8 cellular contexts compared by ENCODE assay signal in the genomic region with DNA sequence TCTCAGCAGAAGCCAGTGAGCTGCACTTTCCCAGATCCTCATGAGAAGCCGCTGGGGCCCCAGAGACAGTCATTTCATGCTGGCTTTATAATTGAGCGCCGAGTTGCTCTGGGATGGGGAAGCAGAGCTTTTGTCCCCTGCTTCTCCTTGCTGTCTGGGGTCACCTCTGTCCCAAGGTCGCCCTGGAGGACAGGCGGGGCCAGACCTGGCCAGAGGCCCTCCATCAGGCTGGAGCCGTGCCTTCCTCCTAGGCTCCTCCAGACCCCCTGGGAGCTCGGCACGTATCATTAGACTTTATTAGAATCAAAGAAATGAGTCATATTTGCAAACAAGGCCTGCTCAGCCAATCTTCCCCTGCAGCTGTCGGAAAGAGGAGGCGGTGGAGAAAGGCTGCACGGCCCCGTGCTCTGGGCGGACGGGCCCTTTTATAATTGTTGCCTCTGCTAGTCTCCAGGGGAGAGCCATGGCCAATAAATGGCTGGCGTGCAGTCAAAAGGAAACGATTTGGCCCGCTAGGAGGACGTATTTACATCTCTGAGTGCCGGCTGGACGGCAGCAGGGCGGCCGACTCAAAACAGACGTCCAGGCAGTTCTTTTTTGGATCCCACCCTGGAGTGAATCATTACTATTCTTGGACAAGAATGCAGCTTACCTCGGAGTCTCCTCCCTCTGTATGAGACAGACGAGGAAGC. TPM values are rescaled to one million over a fixed set of nuclear protein-coding genes. Genes with fewer than 3 reads are reported as not detected.
DNase-seq lines count a peak whose midpoint lies in the region; ATAC-seq and TF ChIP-seq lines count a peak whose summit lies in the region.

No MANE protein-coding gene starts in this region.

- H3K4me3 ChIP-seq in GM23248 (peak overlapping the region; percentile 46), SJCRH30 (peak overlapping the region; percentile 33)

- H3K9me2 ChIP-seq in GM23248 (ENCODE audit: insufficient read depth), result no peaks in the 10 kb centered on the region

- H4K20me1 ChIP-seq in GM23248 (ENCODE audit: insufficient read depth), result no peaks in the 10 kb centered on the region

- H3K9ac ChIP-seq in GM23248, result peak overlapping the region; percentile 82

- peaks cover 14% of the 10 kb centered on the region; the same call in 1 of the 2 replicates for H3F3A ChIP-seq in GM23248 (ENCODE audit: insufficient read depth)

- peaks cover 18% of the 10 kb centered on the region for H3K4me1 ChIP-seq in GM23248 (ENCODE audit: insufficient read depth)
- peaks cover 20% of the 10 kb centered on the region for H3K4me1 ChIP-seq in SJCRH30

- H3K9me3 ChIP-seq in GM23248 (ENCODE audit: low read depth) (no peaks in the 10 kb centered on the region), SJCRH30 (replicated peaks) (no peaks in the 10 kb centered on the region)

- H3K27ac ChIP-seq in GM23248 (peak overlapping the region; percentile 98), SJCRH30 (peak overlapping the region; percentile 95)

- no peaks in the 10 kb centered on the region for H3K79me2 ChIP-seq in GM23248 (ENCODE audit: insufficient read depth)

- ATAC-seq in GM18511 (IDR thresholded peaks at IDR 0.05; ENCODE audit: unreplicated experiment) (no peak), GM19324 (IDR thresholded peaks at IDR 0.05; ENCODE audit: low FRiP score, unreplicated experiment) (no peak)

- H2AFZ ChIP-seq in GM23248, result 0 out of 2 replicates have a peak overlapping the region, but pooled peaks have one; percentile 19

- H3K27me3 ChIP-seq in GM23248 (replicated peaks; ENCODE audit: insufficient read depth), result no peaks in the 10 kb centered on the region
- H3K27me3 ChIP-seq in SJCRH30, result no peaks in the 10 kb centered on the region

- H3K36me3 ChIP-seq in GM23248 (ENCODE audit: low read depth) (peaks cover 3% of the 10 kb centered on the region; the same call in 1 of the 2 replicates), SJCRH30 (peaks cover 10% of the 10 kb centered on the region)

- in situ Hi-C loops in GM23248 (cut with MboI), result no loop called here
- in situ Hi-C loops in GM13977 (cut with MboI; ENCODE audit: low pct_unique_long_range_greater_than_20kb, low sequenced_read_pairs, unreplicated experiment), result no loop called here

- DNase-seq in GM23248, result peak; percentile 96
- peak; percentile 92 to 93 for DNase-seq in SJCRH30
- peak; percentile 85 for DNase-seq in glomerular endothelial cell (ENCODE audit: extremely low read depth, low read depth, low spot score)
- DNase-seq in posterior vena cava (ENCODE audit: low spot score), result peak; percentile 97
- DNase-seq in GM13977 (ENCODE audit: low spot score), result no peak
- no peak for DNase-seq in NCI-H2171 (lab: John Stamatoyannopoulos, UW)

- WGBS in GM23248 (ENCODE audit: low coverage in 1 of 2, low lambda C conversion rate in 2 of 2, missing lambda C conversion rate in 2 of 2), 2 experiments, result 0 to 2% methylated on average over 25 of the region's 25 CpGs

- intact Hi-C loops in posterior vena cava (cut with DNase I), result no loop called here

- H3K4me2 ChIP-seq in GM23248 (ENCODE audit: unreplicated experiment), result peak overlapping the region; percentile 79

- no peak for TF ChIP-seq CTCF in GM13977 (IDR thresholded peaks at IDR 0.05; ENCODE audit: extremely low read depth, insufficient read depth, missing control alignments)

RNA-seq across cellular contexts. Expression of gene SLC6A6, which starts 50.4 kb away (rescaled TPM):
- 10.6 and 13.4 TPM in 2 replicates for total RNA-seq in GM23248 (2014; rRNA removed; shearing (Covaris generic))
- polyA plus RNA-seq in GM23248 (2016; fragmentation: Nextera tagmentation; extraction: Ambion mirVana), result 4.6 and 4.7 TPM in 2 replicates
- total RNA-seq in SJCRH30 (2014; rRNA removed; shearing (Covaris generic)), result 10.5 and 10.9 TPM in 2 replicates
- 21.1 and 23.7 TPM in 2 replicates for total RNA-seq in glomerular endothelial cell
- 10 to 100 TPM; 13.3 to 23.6 TPM for total RNA-seq in posterior vena cava

Comparison
In these comparisons a context has a peak if more than half of its experiments do, and no peak if none do; other contexts are left out.
1. DNase-seq: peak in GM23248 (single experiment), SJCRH30 (2 of 2), glomerular endothelial cell (single experiment) and posterior vena cava (single experiment); none in GM13977 (single experiment) and NCI-H2171 (single experiment).